Comparison of ENCODE assay signal across 20 cellular contexts in the genomic region with DNA sequence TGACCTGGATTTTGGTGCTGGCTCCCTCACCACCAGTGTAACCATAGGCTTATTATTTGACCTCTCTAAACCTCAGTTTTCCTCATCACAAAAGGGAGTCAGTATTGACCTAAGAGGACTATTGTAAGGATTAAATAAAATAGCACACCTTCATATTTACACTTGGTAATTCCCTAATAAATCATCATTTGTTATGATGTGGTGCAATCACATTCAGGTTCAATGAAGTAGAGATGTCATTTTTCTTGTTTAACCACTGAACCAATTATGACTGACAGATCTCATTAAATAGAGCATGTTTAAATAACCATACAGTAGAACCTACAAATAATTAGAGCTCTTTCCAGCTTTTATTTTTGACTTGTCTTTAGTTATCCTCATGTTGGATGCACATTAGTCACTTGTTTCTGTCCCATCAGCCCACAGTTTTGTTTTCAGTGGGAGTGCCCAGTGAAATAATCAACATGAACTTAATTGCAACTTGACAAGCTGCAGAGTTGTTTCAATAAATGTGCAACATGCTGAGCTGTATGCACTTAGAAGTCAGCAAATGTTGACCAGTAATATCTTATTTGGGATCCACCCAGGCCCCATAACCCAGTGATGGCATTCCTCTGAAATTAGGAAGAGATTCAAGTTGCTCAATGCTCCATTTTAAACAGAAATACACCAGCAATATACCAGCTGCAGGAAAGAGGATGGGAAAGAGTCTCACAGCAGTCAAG.
DNase-seq lines count a peak whose midpoint lies in the region; ATAC-seq, FAIRE-seq and TF ChIP-seq lines count a peak whose summit lies in the region.
"Had no signal": no experiment of that assay in that cellular context is flagged by ENCODE, and none has a peak within 500 bp of the region (broad histone marks: within the 10 kb centered on the region; RNA-seq: fewer than 3 reads in every experiment).

No MANE protein-coding gene starts in this region.

- H3K4me1 Mint-ChIP-seq in nephron = peaks cover 32% of the 10 kb centered on the region

- H3K36me3 Mint-ChIP-seq in nephron (ENCODE audit: low read depth) = no peaks in the 10 kb centered on the region

- no peaks in the 10 kb centered on the region for H3K27me3 Mint-ChIP-seq in nephron (ENCODE audit: low read depth)

- H3K27ac Mint-ChIP-seq in nephron = peak overlapping the region; percentile 85 to 98 (median 93)

- FAIRE-seq in urothelium cell line (lab: Jason Lieb, UNC) = no peak
- FAIRE-seq: G401.6, H1 had no signal

- no peak overlapping the region for H3K4me3 Mint-ChIP-seq in nephron

- TF ChIP-seq CTCF in epithelial cell of esophagus (IDR thresholded peaks at IDR 0.05; ENCODE audit: insufficient read depth, low read depth, low read length, missing control alignments) (no peak), nephron (IDR thresholded peaks at IDR 0.05; ENCODE audit: unreplicated experiment in 3 of 3) (no peak)

- DNase-seq in GM03348 (ENCODE audit: low spot score) (peak; percentile 11), NCI-H146 treated with DMSO at 0.1 percent for 48 hours (lab: John Stamatoyannopoulos, UW; ENCODE audit: unreplicated experiment) (peak; percentile 84), epithelial cell of esophagus (ENCODE audit: low read depth) (peak; percentile 5), urothelium cell line (ENCODE audit: low spot score) (no peak), NCI-H2029 treated with DMSO at 0.1 percent for 48 hours (lab: John Stamatoyannopoulos, UW) (no peak)
- DNase-seq: Caco-2, DMS79, KG1, NCI-H1048, NCI-H187 treated with DMSO at 0.1 percent for 48 hours, NCI-H524, Right ventricle myocardium superior, SK-N-SH, T-helper 1 cell had no signal

- no peaks in the 10 kb centered on the region for H3K9me3 Mint-ChIP-seq in nephron

- ATAC-seq in HG02885 (IDR thresholded peaks at IDR 0.05; ENCODE audit: poor library complexity, unreplicated experiment) = no peak
- ATAC-seq in GM21360 (IDR thresholded peaks at IDR 0.05; ENCODE audit: unreplicated experiment) = no peak
- ATAC-seq: Panc1 had no signal

- no peak overlapping the region for H3K4me3 ChIP-seq in epithelial cell of esophagus (ENCODE audit: low read length)

Comparison
In these comparisons a context has a peak if more than half of its experiments do, and no peak if none do; other contexts are left out.
1. DNase-seq: peak in GM03348 (single experiment), NCI-H146 treated with DMSO at 0.1 percent for 48 hours (single experiment) and epithelial cell of esophagus (single experiment); none in urothelium cell line (single experiment) and NCI-H2029 treated with DMSO at 0.1 percent for 48 hours (single experiment).